Comparison of ENCODE assay signal across 1 cellular context in genomic region chr11:35677904-35678303, GRCh38.
TF ChIP-seq lines count a peak whose summit lies in the region.

No MANE protein-coding gene starts in this region.

TF ChIP-seq in IMR-90, 13 proteins besides CTCF, POLR2A, EP300 and RAD21 (continued from another document):
- TF ChIP-seq USF2 (IDR thresholded peaks at IDR 0.05; ENCODE audit: low read depth, low read length) (no peak), NFE2L2 (IDR thresholded peaks at IDR 0.05; ENCODE audit: low read depth, low read length) (no peak), BHLHE40 (IDR thresholded peaks at IDR 0.05; ENCODE audit: low read depth, low read length) (no peak), MXI1 (IDR thresholded peaks at IDR 0.05; ENCODE audit: borderline replicate concordance, low read depth, low read length) (no peak), SMC3 (IDR thresholded peaks at IDR 0.05; ENCODE audit: low read depth, low read length) (no peak), RFX5 (IDR thresholded peaks at IDR 0.05; ENCODE audit: low read depth, low read length) (no peak), FOS (IDR thresholded peaks at IDR 0.05; ENCODE audit: low read depth, low read length) (no peak), ELK1 (IDR thresholded peaks at IDR 0.05; ENCODE audit: borderline replicate concordance, low read depth, low read length) (no peak), CEBPB (IDR thresholded peaks at IDR 0.05; ENCODE audit: low read depth, low read length) (no peak)
